In the genomic region with DNA sequence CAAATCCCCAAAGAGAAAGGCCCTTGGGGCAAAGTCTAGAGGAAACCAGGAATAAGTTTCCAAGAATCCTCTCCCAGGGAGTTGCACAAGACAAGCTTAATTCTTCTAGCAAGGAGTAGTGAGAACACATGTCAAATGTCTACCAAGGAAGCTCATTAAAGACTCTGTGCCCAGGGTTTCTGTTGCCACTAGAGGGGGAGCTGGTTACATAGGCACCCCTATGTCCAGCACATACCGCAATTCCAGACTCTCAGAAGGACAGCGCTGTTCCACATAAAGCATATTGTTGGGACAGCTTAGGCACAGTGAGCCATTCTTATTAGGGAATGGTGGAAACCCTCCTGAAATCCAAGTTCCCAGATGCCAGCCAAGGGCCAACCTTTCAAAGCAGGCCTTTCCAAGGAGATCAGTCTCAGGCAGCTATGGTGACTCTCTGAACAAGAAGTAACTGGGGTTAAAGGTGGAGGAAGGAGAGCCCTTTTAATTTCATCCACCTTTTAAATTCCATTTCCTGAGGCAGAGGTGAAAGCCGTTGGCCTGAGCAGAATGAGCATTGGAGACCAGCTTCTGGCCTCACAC, we compare ENCODE assay signal across 8 cellular contexts.
DNase-seq lines count a peak whose midpoint lies in the region; ATAC-seq and TF ChIP-seq lines count a peak whose summit lies in the region.

No MANE protein-coding gene starts in this region.

- DNase-seq in GM23248 (peak; percentile 61), OCI-M1 (lab: John Stamatoyannopoulos, UW) (peak; percentile 74), erythroblast (lab: John Stamatoyannopoulos, UW) (peak; percentile 23 to 31), osteoblast (ENCODE audit: insufficient read length, low spot score, missing footprints) (peak; percentile 81), activated gamma-delta T cell (lab: John Stamatoyannopoulos, UW) (no peak), NCI-H2107 treated with DMSO at 0.1 percent for 48 hours (lab: John Stamatoyannopoulos, UW; ENCODE audit: unreplicated experiment) (no peak)

- H3K36me3 ChIP-seq in GM23248 (ENCODE audit: low read depth) (no peaks in the 10 kb centered on the region), osteoblast (ENCODE audit: insufficient read depth, low read length) (no peaks in the 10 kb centered on the region)

- ATAC-seq in GM21526 (IDR thresholded peaks at IDR 0.05; ENCODE audit: low FRiP score, unreplicated experiment): no peak
- ATAC-seq in GM21447 (IDR thresholded peaks at IDR 0.05; ENCODE audit: unreplicated experiment): no peak

- 0 out of 2 replicates have a peak, but pooled peaks cover 7% of the 10 kb centered on the region for H3K27me3 ChIP-seq in GM23248 (replicated peaks; ENCODE audit: insufficient read depth)
- peaks cover 26% of the 10 kb centered on the region for H3K27me3 ChIP-seq in osteoblast (ENCODE audit: insufficient read depth, low read length)

- H3K4me3 ChIP-seq in GM23248: no peak overlapping the region
- no peak overlapping the region for H3K4me3 ChIP-seq in osteoblast (ENCODE audit: insufficient read depth, low read length)

- H3K27ac ChIP-seq in GM23248: no peak overlapping the region
- H3K27ac ChIP-seq in osteoblast (ENCODE audit: low read depth, low read length): no peak overlapping the region

- 81 to 89% methylated on average over 3 of the region's 3 CpGs for WGBS in GM23248 (ENCODE audit: low coverage in 1 of 2, low lambda C conversion rate in 2 of 2, missing lambda C conversion rate in 2 of 2), 2 experiments

- no peak overlapping the region for H3K4me2 ChIP-seq in GM23248 (ENCODE audit: unreplicated experiment)
- H3K4me2 ChIP-seq in osteoblast (ENCODE audit: insufficient read depth, low read length): no peak overlapping the region

- H3K79me2 ChIP-seq in GM23248 (ENCODE audit: insufficient read depth): no peaks in the 10 kb centered on the region
- H3K79me2 ChIP-seq in osteoblast (ENCODE audit: insufficient read depth, low read length): no peaks in the 10 kb centered on the region

- H3K9me2 ChIP-seq in GM23248 (ENCODE audit: insufficient read depth): no peaks in the 10 kb centered on the region

- no peak overlapping the region for H3K9ac ChIP-seq in GM23248

- no peaks in the 10 kb centered on the region for H4K20me1 ChIP-seq in GM23248 (ENCODE audit: insufficient read depth)
- no peaks in the 10 kb centered on the region for H4K20me1 ChIP-seq in osteoblast (ENCODE audit: insufficient read depth, low read length)

- in situ Hi-C loops in GM23248 (cut with MboI): no loop called here

- TF ChIP-seq POLR2A in erythroblast (IDR thresholded peaks at IDR 0.05; ENCODE audit: low read length): no peak

- no peaks in the 10 kb centered on the region for H3K9me3 ChIP-seq in GM23248 (ENCODE audit: low read depth)
- H3K9me3 ChIP-seq in osteoblast (ENCODE audit: low read depth, low read length): no peaks in the 10 kb centered on the region

- no peaks in the 10 kb centered on the region for H3K4me1 ChIP-seq in GM23248 (ENCODE audit: insufficient read depth)
- H3K4me1 ChIP-seq in osteoblast (ENCODE audit: insufficient read depth, low read length): peaks cover 4% of the 10 kb centered on the region

- TF ChIP-seq CTCF in osteoblast (IDR thresholded peaks at IDR 0.05; ENCODE audit: extremely low read depth, low read depth, low read length): peak; percentile 85

- no peak overlapping the region for H2AFZ ChIP-seq in GM23248
- H2AFZ ChIP-seq in osteoblast (ENCODE audit: low read length): no peak overlapping the region

- no peaks in the 10 kb centered on the region; the same call in 1 of the 2 replicates for H3F3A ChIP-seq in GM23248 (ENCODE audit: insufficient read depth)

Comparison
In these comparisons a context has a peak if more than half of its experiments do, and no peak if none do; other contexts are left out.
1. DNase-seq: peak in GM23248 (single experiment), OCI-M1 (single experiment), erythroblast (2 of 2) and osteoblast (single experiment); none in activated gamma-delta T cell (single experiment) and NCI-H2107 treated with DMSO at 0.1 percent for 48 hours (single experiment).